16 cellular contexts compared by ENCODE assay signal in genomic region chr9:122226142-122226757, GRCh38. TPM values are rescaled to one million over a fixed set of nuclear protein-coding genes. Genes with fewer than 3 reads are reported as not detected.
DNase-seq lines count a peak whose midpoint lies in the region; ATAC-seq and TF ChIP-seq lines count a peak whose summit lies in the region.
"Had no signal": no experiment of that assay in that cellular context is flagged by ENCODE, and none has a peak within 500 bp of the region (broad histone marks: within the 10 kb centered on the region; RNA-seq: fewer than 3 reads in every experiment).

No MANE protein-coding gene starts in this region.

- H4K20me1 ChIP-seq in fibroblast of lung (ENCODE audit: control insufficient read depth, extremely low read depth, insufficient read depth, low read length) = no peaks in the 10 kb centered on the region

- no peak for ATAC-seq in HG02885 (IDR thresholded peaks at IDR 0.05; ENCODE audit: poor library complexity, unreplicated experiment)

- DNase-seq in fibroblast of lung (ENCODE audit: low read depth in 2 of 2) (no peak), neuronal stem cell (ENCODE audit: low spot score) (no peak), foreskin fibroblast (no peak), posterior vena cava (ENCODE audit: low spot score) (no peak)
- no peak for DNase-seq in activated naive CD4-positive, alpha-beta T cell (lab: John Stamatoyannopoulos, UW)
- DNase-seq: activated CD8-positive, alpha-beta memory T cell treated with anti-CD3 and anti-CD28 coated beads, Interleukin-2, amount 50 U/mL, for 48 hours; caudate nucleus; HCEC 1CT; head of caudate nucleus; NCI-H1105; NK-92 treated with Interleukin-12 subunit alpha and Interleukin-12 subunit beta, amount 100 ng/mL, for 24 hours; stimulated activated CD4-positive, alpha-beta T cell treated with anti-CD3 and anti-CD28 coated beads, Interleukin-4, amount 100 ng/mL, for 1 hour had no signal

- no peak overlapping the region for H2BK5ac ChIP-seq in neuronal stem cell (ENCODE audit: low read length)

- H3K4me2 ChIP-seq in fibroblast of lung (ENCODE audit: extremely low read depth, insufficient read depth, low read length) (peak overlapping the region; percentile 35), neuronal stem cell (ENCODE audit: insufficient read depth, low read length, poor library complexity, severe bottlenecking) (no peak overlapping the region)

- H2BK120ac ChIP-seq in neuronal stem cell (ENCODE audit: low read depth, low read length) = no peak overlapping the region

- H3K27ac ChIP-seq in HUES48 (ENCODE audit: low read depth, low read length) (no peak overlapping the region), fibroblast of lung (ENCODE audit: insufficient read depth, low read length) (no peak overlapping the region), neuronal stem cell (replicated peaks; ENCODE audit: low read length) (no peak overlapping the region)
- H3K27ac ChIP-seq: upper lobe of left lung had no signal

- H2BK12ac ChIP-seq in neuronal stem cell (ENCODE audit: low read length) = no peak overlapping the region

- no peak overlapping the region for H4K8ac ChIP-seq in neuronal stem cell (ENCODE audit: low read depth, low read length)

- H3K18ac ChIP-seq in neuronal stem cell (ENCODE audit: low read length) = peak overlapping the region; percentile 68

- peak overlapping the region; percentile 31; the same call in 1 of the 2 replicates for H3K9ac ChIP-seq in ES-I3 (ENCODE audit: low read depth, low read length)
- no peak overlapping the region for H3K9ac ChIP-seq in HUES48 (ENCODE audit: low read depth, low read length)
- no peak overlapping the region for H3K9ac ChIP-seq in fibroblast of lung (ENCODE audit: insufficient read depth, low read length)
- no peak overlapping the region for H3K9ac ChIP-seq in neuronal stem cell (ENCODE audit: low read depth, low read length, poor library complexity)

- H3K9me3 ChIP-seq in ES-I3 (ENCODE audit: control insufficient read depth, insufficient read depth, low read length) (no peaks in the 10 kb centered on the region), HUES48 (ENCODE audit: control insufficient read depth, insufficient read depth, low read length) (no peaks in the 10 kb centered on the region), fibroblast of lung (ENCODE audit: control insufficient read depth, insufficient read depth, low read depth, low read length) (no peaks in the 10 kb centered on the region), neuronal stem cell (replicated peaks in 1 of 2; ENCODE audit: control insufficient read depth in 2 of 2, insufficient read depth in 1 of 2, low read depth in 1 of 2, low read length in 2 of 2) (peaks cover 0 to 3% of the 10 kb centered on the region in 2 donors)
- H3K9me3 ChIP-seq: upper lobe of left lung had no signal

- H3K4me1 ChIP-seq in ES-I3 (ENCODE audit: insufficient read depth, low read length) = no peaks in the 10 kb centered on the region; the same call in 1 of the 2 replicates
- H3K4me1 ChIP-seq in HUES48 (ENCODE audit: control insufficient read depth, insufficient read depth, low read length) = peaks cover 33% of the 10 kb centered on the region
- H3K4me1 ChIP-seq in fibroblast of lung (ENCODE audit: control insufficient read depth, extremely low read depth, insufficient read depth, low read length) = peaks cover 3% of the 10 kb centered on the region
- H3K4me1 ChIP-seq in neuronal stem cell (ENCODE audit: control insufficient read depth in 2 of 2, insufficient read depth in 1 of 2, low read depth in 1 of 2, low read length in 2 of 2) = peaks cover 7 to 11% of the 10 kb centered on the region in 2 donors

- intact Hi-C loops in posterior vena cava (cut with DNase I) = no loop called here

- WGBS in neuronal stem cell (ENCODE audit: extremely low coverage in 2 of 2, insufficient read length in 2 of 2, insufficient replicate concordance in 1 of 2), 2 donors = no CpG with 5 or more reads among the region's 51 CpGs

- peak overlapping the region; percentile 7 for H3K23ac ChIP-seq in neuronal stem cell (ENCODE audit: low read depth, low read length, poor library complexity)

- no peak overlapping the region for H3K14ac ChIP-seq in neuronal stem cell (ENCODE audit: low read length)

- H3K4me3 ChIP-seq in HUES48 (ENCODE audit: low read depth, low read length) = peak overlapping the region; percentile 36; the same call in 1 of the 2 replicates
- no peak overlapping the region for H3K4me3 ChIP-seq in fibroblast of lung (replicated peaks in 1 of 4; ENCODE audit: control extremely low read depth in 1 of 4, insufficient read depth in 1 of 4, low read depth in 3 of 4, low read length in 4 of 4)
- H3K4me3 ChIP-seq in neuronal stem cell (ENCODE audit: low read length in 2 of 2) = no peak overlapping the region
- no peak overlapping the region for H3K4me3 ChIP-seq in foreskin fibroblast (ENCODE audit: low read depth in 1 of 2, low read length in 2 of 2)

- no peaks in the 10 kb centered on the region for H3K36me3 ChIP-seq in ES-I3 (ENCODE audit: insufficient read depth, low read length)
- no peaks in the 10 kb centered on the region for H3K36me3 ChIP-seq in HUES48 (ENCODE audit: control insufficient read depth, insufficient read depth, low read length)
- no peaks in the 10 kb centered on the region for H3K36me3 ChIP-seq in fibroblast of lung (ENCODE audit: control insufficient read depth, insufficient read depth, low read length)
- H3K36me3 ChIP-seq in neuronal stem cell (replicated peaks in 1 of 2; ENCODE audit: control insufficient read depth in 2 of 2, insufficient read depth in 2 of 2, low read length in 2 of 2) = no peaks in the 10 kb centered on the region
- H3K36me3 ChIP-seq: upper lobe of left lung had no signal

- no peaks in the 10 kb centered on the region for H3K79me1 ChIP-seq in neuronal stem cell (ENCODE audit: low read depth, low read length)

- no peak overlapping the region for H2BK15ac ChIP-seq in neuronal stem cell (ENCODE audit: low read length)

- H3K27me3 ChIP-seq in HUES48 (ENCODE audit: control insufficient read depth, insufficient read depth, low read length) = peaks cover 99% of the 10 kb centered on the region
- H3K27me3 ChIP-seq in fibroblast of lung (ENCODE audit: control insufficient read depth, insufficient read depth, low read length) = peaks cover 89% of the 10 kb centered on the region
- H3K27me3 ChIP-seq in neuronal stem cell (ENCODE audit: control insufficient read depth in 3 of 3, insufficient read depth in 3 of 3, low read depth in 1 of 3, low read length in 3 of 3) = peaks cover 62 to 100% (median 98%) of the 10 kb centered on the region in 3 experiments

- peak overlapping the region; percentile 54 for H2AK5ac ChIP-seq in neuronal stem cell (ENCODE audit: low read depth, low read length)

- H3K4ac ChIP-seq in neuronal stem cell (ENCODE audit: low read length) = no peak overlapping the region

- no peak overlapping the region for H2AFZ ChIP-seq in fibroblast of lung (ENCODE audit: low read length)
- H2AFZ ChIP-seq in neuronal stem cell (ENCODE audit: low read length) = peak overlapping the region; percentile 69

- TF ChIP-seq CTCF in fibroblast of lung (conservative IDR thresholded peaks at IDR 0.05 in 1 of 2, IDR thresholded peaks at IDR 0.05 in 1 of 2; ENCODE audit: low read depth in 1 of 2, low read length in 2 of 2) (no peak), foreskin fibroblast (IDR thresholded peaks at IDR 0.05; ENCODE audit: low read depth, low read length) (no peak)

- H3K79me2 ChIP-seq in fibroblast of lung (ENCODE audit: control insufficient read depth, insufficient read depth, low read length) = no peaks in the 10 kb centered on the region

- no peak overlapping the region for H4K91ac ChIP-seq in neuronal stem cell (ENCODE audit: low read depth, low read length, poor library complexity)

RNA-seq across cellular contexts. Expression of gene LHX6, which starts 2.5 kb away (rescaled TPM):
- total RNA-seq in fibroblast of lung (not detected in 2 replicates), posterior vena cava (10 to 100 TPM in 1 of 2 donors, 1 to 10 TPM in 1; 8.3 to 23.6 TPM)
- polyA plus RNA-seq in fibroblast of lung = 0.09 TPM in 1 of 2 replicates, not detected in the other
- not detected in 2 replicates for polyA plus RNA-seq in fibroblast of lung (2012)
- polyA minus RNA-seq in fibroblast of lung (ENCODE audit: low replicate concordance) = not detected in 2 replicates
- polyA plus RNA-seq in neuronal stem cell (2013, experiment 1 of 2) = 0.04 TPM
- polyA plus RNA-seq in neuronal stem cell (2013, experiment 2 of 2) = 0.12 TPM

RNA-seq across cellular contexts. Expression of gene RBM18, which starts 38.4 kb away (rescaled TPM):
- 9.5 and 11.2 TPM in 2 replicates for total RNA-seq in fibroblast of lung
- polyA plus RNA-seq in fibroblast of lung = 18.3 and 25.1 TPM in 2 replicates
- polyA plus RNA-seq in fibroblast of lung (2012) = 14.8 and 16.9 TPM in 2 replicates
- polyA minus RNA-seq in fibroblast of lung (ENCODE audit: low replicate concordance) = 1.3 and 2.2 TPM in 2 replicates
- 12.7 TPM for polyA plus RNA-seq in neuronal stem cell (2013, experiment 1 of 2)
- 12.1 TPM for polyA plus RNA-seq in neuronal stem cell (2013, experiment 2 of 2)
- 10 to 100 TPM; 18.9 to 19.2 TPM for total RNA-seq in posterior vena cava

RNA-seq across cellular contexts. Expression of gene MRRF, which starts 38.4 kb away (rescaled TPM):
- total RNA-seq in fibroblast of lung (31.6 and 36.8 TPM in 2 replicates), posterior vena cava (10 to 100 TPM; 23.8 to 27.7 TPM)
- 37.3 and 56.9 TPM in 2 replicates for polyA plus RNA-seq in fibroblast of lung
- 18.1 and 28.7 TPM in 2 replicates for polyA plus RNA-seq in fibroblast of lung (2012)
- 17.5 and 46.2 TPM in 2 replicates for polyA minus RNA-seq in fibroblast of lung (ENCODE audit: low replicate concordance)
- 21.2 TPM for polyA plus RNA-seq in neuronal stem cell (2013, experiment 1 of 2)
- 23.2 TPM for polyA plus RNA-seq in neuronal stem cell (2013, experiment 2 of 2)
